8 cellular contexts compared by ENCODE assay signal in the genomic region with DNA sequence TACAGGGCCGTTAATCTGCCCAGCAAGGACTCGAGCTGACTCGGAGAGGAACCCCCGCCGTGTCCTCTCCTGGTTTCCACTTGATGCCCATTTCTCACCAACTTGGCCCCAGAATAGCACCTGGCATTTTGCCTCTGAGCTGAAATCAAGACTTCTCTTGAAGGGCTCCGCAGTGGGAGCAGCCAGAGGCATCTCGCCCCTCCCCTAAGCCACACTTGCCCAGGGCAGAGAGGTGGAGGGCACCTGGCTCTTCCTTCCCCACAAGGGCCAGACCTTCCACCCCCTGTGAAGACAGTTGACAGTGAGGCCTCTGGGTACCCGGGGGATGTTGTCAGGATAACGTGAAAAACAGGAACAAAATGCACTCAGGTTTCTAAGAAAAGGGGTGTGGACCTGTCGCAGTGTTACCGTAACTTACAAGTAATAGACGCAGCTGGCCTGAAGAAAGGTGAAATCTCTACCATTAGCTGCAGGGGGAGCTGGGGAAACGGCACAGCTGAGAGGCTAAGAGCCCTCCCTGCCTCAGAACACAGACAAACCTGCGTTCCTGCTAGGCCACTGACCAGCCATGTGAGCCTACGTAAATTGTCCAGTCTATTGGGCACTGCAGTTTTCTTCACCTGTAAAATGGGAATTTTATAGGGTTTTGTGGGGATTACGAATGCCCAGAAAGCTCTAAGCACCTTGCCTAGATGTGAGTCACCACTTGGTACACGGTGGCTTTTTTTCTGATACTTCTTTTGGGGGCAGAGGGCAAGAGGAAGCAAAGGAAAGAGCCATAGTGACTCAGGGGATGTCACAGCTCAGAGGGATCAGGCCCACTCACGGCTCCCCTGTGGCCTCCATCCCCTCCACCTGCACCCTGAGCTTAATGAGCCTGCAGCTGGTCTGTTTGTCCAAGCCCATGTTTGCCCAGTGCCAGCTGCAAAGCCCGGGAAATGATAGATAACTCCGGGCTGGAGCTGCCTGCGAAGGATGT. TPM values are rescaled to one million over a fixed set of nuclear protein-coding genes. Genes with fewer than 3 reads are reported as not detected.
DNase-seq lines count a peak whose midpoint lies in the region; ATAC-seq and TF ChIP-seq lines count a peak whose summit lies in the region.

No MANE protein-coding gene starts in this region.

- H3K36me3 ChIP-seq in A673 (ENCODE audit: insufficient read depth, low read length, poor library complexity, severe bottlenecking), result no peaks in the 10 kb centered on the region
- H3K36me3 ChIP-seq in GM06990 (ENCODE audit: control insufficient read depth, insufficient read depth, low read length), result peaks cover 2% of the 10 kb centered on the region
- H3K36me3 ChIP-seq in body of pancreas (replicated peaks in 1 of 2; ENCODE audit: insufficient read depth in 1 of 2, low read depth in 2 of 2), result no peaks in the 10 kb centered on the region
- no peaks in the 10 kb centered on the region for H3K36me3 ChIP-seq in trophoblast cell (ENCODE audit: control insufficient read depth in 1 of 2, insufficient read depth in 2 of 2, low read length in 2 of 2)
- H3K36me3 ChIP-seq in ovary, result no peaks in the 10 kb centered on the region

- H3K9me3 ChIP-seq in A673 (ENCODE audit: low read depth, low read length, poor library complexity, severe bottlenecking) (no peaks in the 10 kb centered on the region), body of pancreas (no peaks in the 10 kb centered on the region), trophoblast cell (ENCODE audit: insufficient read depth, low read depth, low read length) (no peaks in the 10 kb centered on the region), ovary (no peaks in the 10 kb centered on the region)

- no peak overlapping the region for H3K9ac ChIP-seq in trophoblast cell (ENCODE audit: low read length)

- CTCF ChIA-PET in A673 (lab: Charles Lee), result no interaction called here

- no peaks in the 10 kb centered on the region for H3K79me2 ChIP-seq in trophoblast cell (ENCODE audit: control insufficient read depth, insufficient read depth, low read length, poor library complexity)

- no peak overlapping the region for H4K8ac ChIP-seq in trophoblast cell (ENCODE audit: low read depth, low read length)

- H4K91ac ChIP-seq in trophoblast cell (ENCODE audit: low read depth, low read length), result no peak overlapping the region

- H3K27ac ChIP-seq in A673 (ENCODE audit: low read depth, low read length, poor library complexity, severe bottlenecking) (no peak overlapping the region), body of pancreas (peak overlapping the region in 2 of 4 donors; percentile 2 to 21), trophoblast cell (ENCODE audit: low read depth, low read length) (no peak overlapping the region), ovary (no peak overlapping the region)

- no TSS peak for BruUV-seq in A673 (replicated peaks; lab: Mats Ljungman, UMichigan)

- H3K4me1 ChIP-seq in A673 (ENCODE audit: insufficient read depth, low read length, poor library complexity, severe bottlenecking) (peaks cover 25% of the 10 kb centered on the region), body of pancreas (peaks cover 26% of the 10 kb centered on the region), trophoblast cell (ENCODE audit: control insufficient read depth in 1 of 2, insufficient read depth in 2 of 2, low read length in 2 of 2) (no peaks in the 10 kb centered on the region), ovary (ENCODE audit: insufficient read depth) (no peaks in the 10 kb centered on the region)

- no peak overlapping the region for H3K18ac ChIP-seq in trophoblast cell (ENCODE audit: low read length)

- 19 to 29% methylated on average over 14 to 20 of the region's 21 CpGs for WGBS in body of pancreas, 2 donors
- WGBS in trophoblast cell (ENCODE audit: extremely low coverage, insufficient coverage, insufficient read length), result no CpG with 5 or more reads among the region's 21 CpGs
- WGBS in ovary, 3 donors, result 29 to 42% (median 38%) methylated on average over 21 of the region's 21 CpGs

- H2AFZ ChIP-seq in trophoblast cell (ENCODE audit: insufficient read depth, low read length, poor library complexity), result no peak overlapping the region

- no peak overlapping the region for H2AK5ac ChIP-seq in trophoblast cell (ENCODE audit: low read length)

- ATAC-seq in body of pancreas (peak; percentile 36), GM19328 (IDR thresholded peaks at IDR 0.05; ENCODE audit: unreplicated experiment) (no peak), GM21360 (IDR thresholded peaks at IDR 0.05; ENCODE audit: unreplicated experiment) (no peak)

- no peak overlapping the region for H3K23ac ChIP-seq in trophoblast cell (ENCODE audit: low read length)

- no peak overlapping the region for H3K4me3 ChIP-seq in A673 (ENCODE audit: low read depth, low read length, poor library complexity, severe bottlenecking)
- H3K4me3 ChIP-seq in GM06990 (replicated peaks; ENCODE audit: low read depth, low read length), result no peak overlapping the region
- H3K4me3 ChIP-seq in body of pancreas, result no peak overlapping the region
- H3K4me3 ChIP-seq in trophoblast cell (ENCODE audit: low read depth, low read length), result no peak overlapping the region
- no peak overlapping the region for H3K4me3 ChIP-seq in ovary

- H3K27me3 ChIP-seq in A673 (replicated peaks; ENCODE audit: insufficient read depth, low read depth, low read length, poor library complexity) (no peaks in the 10 kb centered on the region), GM06990 (replicated peaks; ENCODE audit: control insufficient read depth, insufficient read depth, low read length) (no peaks in the 10 kb centered on the region), body of pancreas (no peaks in the 10 kb centered on the region), trophoblast cell (ENCODE audit: insufficient read depth, low read length) (peaks cover 7% of the 10 kb centered on the region), ovary (no peaks in the 10 kb centered on the region)

- no peak overlapping the region for H2BK12ac ChIP-seq in trophoblast cell (ENCODE audit: low read length)

- H3K79me1 ChIP-seq in trophoblast cell (ENCODE audit: low read length), result no peaks in the 10 kb centered on the region

- no peak overlapping the region for H2BK120ac ChIP-seq in trophoblast cell (ENCODE audit: insufficient read depth, low read length, poor library complexity)

- H4K12ac ChIP-seq in trophoblast cell (ENCODE audit: low read depth, low read length), result no peak overlapping the region

- no peak overlapping the region for H3K4ac ChIP-seq in trophoblast cell (ENCODE audit: low read depth, low read length)

- POLR2A ChIA-PET in A673 (lab: Charles Lee; ENCODE audit: low non-redundant PET), result no interaction called here

- intact Hi-C loops in A673 (cut with micrococcal nuclease; ENCODE audit: unreplicated experiment) (no loop called here), body of pancreas (cut with DNase I) (no loop called here), ovary (cut with DNase I) (no loop called here)

- TF ChIP-seq CTCF in A673 (conservative IDR thresholded peaks at IDR 0.05; ENCODE audit: low read depth, low read length) (0 out of 2 replicates have a peak, but pooled peaks have one; percentile 16), GM06990 (IDR thresholded peaks at IDR 0.05; ENCODE audit: insufficient read depth, low read length, poor library complexity, severe bottlenecking) (peak; percentile 24), body of pancreas (IDR thresholded peaks at IDR 0.05) (peak in 4 of 7 experiments; percentile 17 to 37 (median 23)), ovary (IDR thresholded peaks at IDR 0.05) (no peak)

- no peak overlapping the region for H3K4me2 ChIP-seq in trophoblast cell (ENCODE audit: low read length)

- no peak for TF ChIP-seq EP300 in ovary (IDR thresholded peaks at IDR 0.05)

- peak in 1 of 3 donors; percentile 22 for TF ChIP-seq POLR2A in body of pancreas (IDR thresholded peaks at IDR 0.05)
- no peak for TF ChIP-seq POLR2A in ovary (IDR thresholded peaks at IDR 0.05)

- no peak overlapping the region for H2BK5ac ChIP-seq in trophoblast cell (ENCODE audit: low read depth, low read length, poor library complexity)

- H3K14ac ChIP-seq in trophoblast cell (ENCODE audit: low read length), result no peak overlapping the region

- DNase-seq in A673 (ENCODE audit: low spot score) (no peak), GM06990 (ENCODE audit: extremely low read depth, insufficient read length) (no peak), NCI-H345 treated with DMSO at 0.1 percent for 48 hours (lab: John Stamatoyannopoulos, UW; ENCODE audit: unreplicated experiment) (peak; percentile 44), body of pancreas (peak in 3 of 4 donors; percentile 35 to 49 (median 41)), trophoblast cell (peak; percentile 46 to 47), ovary (no peak)

RNA-seq across cellular contexts. Expression of a gene that starts 18.6 kb away (rescaled TPM):
- not detected in 2 replicates for total RNA-seq in A673 (2021)
- total RNA-seq in body of pancreas, result 1 to 10 TPM in 1 of 2 donors, under 1 TPM in 1; 0.78 to 2.6 TPM
- not detected in 2 replicates for polyA plus RNA-seq in trophoblast cell (2013)
- under 1 TPM in 2 of 7 donors, not detected in 5; 0.07 to 0.23 TPM for total RNA-seq in ovary
- polyA plus RNA-seq in ovary, result under 1 TPM in 1 of 2 donors, not detected in 1; 0.04 TPM

Comparison
In these comparisons a context has a peak if more than half of its experiments do, and no peak if none do; other contexts are left out.
1. DNase-seq: peak in NCI-H345 treated with DMSO at 0.1 percent for 48 hours (single experiment), body of pancreas (3 of 4) and trophoblast cell (2 of 2); none in A673 (single experiment), GM06990 (single experiment) and ovary (0 of 5).
2. CTCF ChIP-seq: peak in A673 (single experiment), GM06990 (single experiment) and body of pancreas (4 of 7); none in ovary (0 of 3).